ENCODE assay signal across 1 cellular context in the genomic region with DNA sequence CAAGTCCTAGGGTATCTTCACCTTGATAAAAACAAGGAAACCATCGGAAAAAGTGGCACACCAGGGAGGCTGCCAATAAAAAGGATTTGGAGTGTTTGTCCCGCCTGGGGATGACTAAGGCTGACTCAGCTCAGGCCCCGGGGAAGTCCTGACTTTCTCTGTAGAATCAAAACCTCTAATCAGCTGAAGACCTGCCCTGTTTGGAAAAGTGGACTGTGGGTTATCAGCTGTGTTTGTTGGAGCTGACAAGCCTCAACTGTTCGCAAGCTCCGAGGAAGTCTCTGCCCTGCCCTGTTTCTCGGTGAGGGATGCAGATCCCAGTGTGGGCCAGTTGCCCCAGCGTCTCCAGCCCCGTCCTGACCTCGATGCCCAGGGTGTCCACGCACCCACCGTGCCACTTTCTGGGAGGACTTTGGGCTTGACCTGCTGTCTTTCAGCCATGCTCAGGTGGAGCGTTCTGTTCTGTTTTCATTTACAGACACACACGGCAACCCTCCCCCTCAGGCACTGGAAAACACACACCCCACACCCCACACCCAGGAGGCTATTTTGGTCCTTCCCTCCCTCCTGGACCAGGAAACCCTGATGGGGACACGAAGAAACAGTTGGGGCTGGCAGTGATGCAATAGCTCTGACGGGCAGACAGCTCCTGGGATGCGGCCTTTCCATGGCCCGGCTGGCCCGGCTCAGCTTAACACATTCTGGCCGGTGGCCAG.
TF ChIP-seq lines count a peak whose summit lies in the region.

No MANE protein-coding gene starts in this region.

TF ChIP-seq in HepG2, 621 proteins besides CTCF, POLR2A, EP300 and RAD21 (continued from another document and continues in another):
- TF ChIP-seq, protein P1, sequence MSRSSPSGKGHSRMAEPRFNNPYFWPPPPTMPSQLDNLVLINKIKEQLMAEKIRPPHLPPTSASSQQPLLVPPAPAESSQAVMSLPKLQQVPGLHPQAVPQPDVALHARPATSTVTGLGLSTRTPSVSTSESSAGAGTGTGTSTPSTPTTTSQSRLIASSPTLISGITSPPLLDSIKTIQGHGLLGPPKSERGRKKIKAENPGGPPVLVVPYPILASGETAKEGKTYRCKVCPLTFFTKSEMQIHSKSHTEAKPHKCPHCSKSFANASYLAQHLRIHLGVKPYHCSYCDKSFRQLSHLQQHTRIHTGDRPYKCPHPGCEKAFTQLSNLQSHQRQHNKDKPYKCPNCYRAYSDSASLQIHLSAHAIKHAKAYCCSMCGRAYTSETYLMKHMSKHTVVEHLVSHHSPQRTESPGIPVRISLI (CRISPR knock-in tag; IDR thresholded peaks at IDR 0.05; ENCODE audit: borderline replicate concordance): no peak
- TF ChIP-seq ETV5 (CRISPR knock-in tag; IDR thresholded peaks at IDR 0.05; ENCODE audit: borderline replicate concordance) (no peak; the same call in 1 of the 2 replicates), CCAR2 (optimal IDR thresholded peaks at IDR 0.05; ENCODE audit: low read depth, low read length) (no peak), ZNF234 (CRISPR knock-in tag; conservative IDR thresholded peaks at IDR 0.05) (no peak), ATAD3A (CRISPR knock-in tag; IDR thresholded peaks at IDR 0.05) (no peak), HNRNPH1 (optimal IDR thresholded peaks at IDR 0.05; ENCODE audit: low read depth, low read length) (no peak), TP53 (CRISPR knock-in tag; conservative IDR thresholded peaks at IDR 0.05) (no peak), ZFX (CRISPR knock-in tag; IDR thresholded peaks at IDR 0.05; ENCODE audit: low read depth) (peak; percentile 42; the same call in 1 of the 2 replicates), EZH2 (conservative IDR thresholded peaks at IDR 0.05; ENCODE audit: low read depth, low read length) (no peak), PLRG1 (conservative IDR thresholded peaks at IDR 0.05) (no peak), PHF8 (CRISPR knock-in tag; IDR thresholded peaks at IDR 0.05) (peak; percentile 16; the same call in 1 of the 2 replicates), CEBPB (IDR thresholded peaks at IDR 0.05; ENCODE audit: borderline replicate concordance, low read depth, low read length) (peak; percentile 91), GTF3A (CRISPR knock-in tag; conservative IDR thresholded peaks at IDR 0.05) (no peak), IRF9 (CRISPR knock-in tag; IDR thresholded peaks at IDR 0.05; ENCODE audit: borderline replicate concordance) (no peak), RORA (CRISPR knock-in tag; IDR thresholded peaks at IDR 0.05) (no peak), JUND (CRISPR knock-in tag; IDR thresholded peaks at IDR 0.05) (0 out of 2 replicates have a peak, but pooled peaks have one; percentile 47), RFX5 (IDR thresholded peaks at IDR 0.05; ENCODE audit: low read depth, low read length) (no peak), ZFP41 (CRISPR knock-in tag; IDR thresholded peaks at IDR 0.05; ENCODE audit: borderline replicate concordance) (no peak), THAP11 (CRISPR knock-in tag; IDR thresholded peaks at IDR 0.05) (0 out of 2 replicates have a peak, but pooled peaks have one; percentile 7), NFRKB (IDR thresholded peaks at IDR 0.05) (no peak), MBD4 (IDR thresholded peaks at IDR 0.05; ENCODE audit: borderline replicate concordance, low read length) (no peak), MEF2D (CRISPR knock-in tag; IDR thresholded peaks at IDR 0.05) (peak; percentile 59; the same call in 1 of the 2 replicates), ZNF619 (CRISPR knock-in tag; IDR thresholded peaks at IDR 0.05) (no peak), ZBTB34 (CRISPR knock-in tag; IDR thresholded peaks at IDR 0.05) (no peak), PCBP2 (optimal IDR thresholded peaks at IDR 0.05; ENCODE audit: low read depth, low read length, poor library complexity, severe bottlenecking) (no peak), ZNF83 (CRISPR knock-in tag; IDR thresholded peaks at IDR 0.05; ENCODE audit: borderline replicate concordance) (no peak), ZHX2 (IDR thresholded peaks at IDR 0.05; ENCODE audit: low read depth) (no peak), ZHX2 (CRISPR knock-in tag; IDR thresholded peaks at IDR 0.05; ENCODE audit: borderline replicate concordance) (no peak), MAZ (IDR thresholded peaks at IDR 0.05; ENCODE audit: borderline replicate concordance, low read depth, low read length) (no peak), MAZ (CRISPR knock-in tag; IDR thresholded peaks at IDR 0.05; ENCODE audit: low read depth) (no peak), ZNF383 (CRISPR knock-in tag; IDR thresholded peaks at IDR 0.05; ENCODE audit: borderline replicate concordance) (no peak), ZNF562 (CRISPR knock-in tag; IDR thresholded peaks at IDR 0.05; ENCODE audit: borderline replicate concordance) (no peak), SOX6 (IDR thresholded peaks at IDR 0.05) (no peak), SOX6 (CRISPR knock-in tag; IDR thresholded peaks at IDR 0.05) (peak; percentile 50)
- TF ChIP-seq, protein P2, sequence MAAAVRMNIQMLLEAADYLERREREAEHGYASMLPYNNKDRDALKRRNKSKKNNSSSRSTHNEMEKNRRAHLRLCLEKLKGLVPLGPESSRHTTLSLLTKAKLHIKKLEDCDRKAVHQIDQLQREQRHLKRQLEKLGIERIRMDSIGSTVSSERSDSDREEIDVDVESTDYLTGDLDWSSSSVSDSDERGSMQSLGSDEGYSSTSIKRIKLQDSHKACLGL (CRISPR knock-in tag; IDR thresholded peaks at IDR 0.05): no peak
- TF ChIP-seq, protein P3, sequence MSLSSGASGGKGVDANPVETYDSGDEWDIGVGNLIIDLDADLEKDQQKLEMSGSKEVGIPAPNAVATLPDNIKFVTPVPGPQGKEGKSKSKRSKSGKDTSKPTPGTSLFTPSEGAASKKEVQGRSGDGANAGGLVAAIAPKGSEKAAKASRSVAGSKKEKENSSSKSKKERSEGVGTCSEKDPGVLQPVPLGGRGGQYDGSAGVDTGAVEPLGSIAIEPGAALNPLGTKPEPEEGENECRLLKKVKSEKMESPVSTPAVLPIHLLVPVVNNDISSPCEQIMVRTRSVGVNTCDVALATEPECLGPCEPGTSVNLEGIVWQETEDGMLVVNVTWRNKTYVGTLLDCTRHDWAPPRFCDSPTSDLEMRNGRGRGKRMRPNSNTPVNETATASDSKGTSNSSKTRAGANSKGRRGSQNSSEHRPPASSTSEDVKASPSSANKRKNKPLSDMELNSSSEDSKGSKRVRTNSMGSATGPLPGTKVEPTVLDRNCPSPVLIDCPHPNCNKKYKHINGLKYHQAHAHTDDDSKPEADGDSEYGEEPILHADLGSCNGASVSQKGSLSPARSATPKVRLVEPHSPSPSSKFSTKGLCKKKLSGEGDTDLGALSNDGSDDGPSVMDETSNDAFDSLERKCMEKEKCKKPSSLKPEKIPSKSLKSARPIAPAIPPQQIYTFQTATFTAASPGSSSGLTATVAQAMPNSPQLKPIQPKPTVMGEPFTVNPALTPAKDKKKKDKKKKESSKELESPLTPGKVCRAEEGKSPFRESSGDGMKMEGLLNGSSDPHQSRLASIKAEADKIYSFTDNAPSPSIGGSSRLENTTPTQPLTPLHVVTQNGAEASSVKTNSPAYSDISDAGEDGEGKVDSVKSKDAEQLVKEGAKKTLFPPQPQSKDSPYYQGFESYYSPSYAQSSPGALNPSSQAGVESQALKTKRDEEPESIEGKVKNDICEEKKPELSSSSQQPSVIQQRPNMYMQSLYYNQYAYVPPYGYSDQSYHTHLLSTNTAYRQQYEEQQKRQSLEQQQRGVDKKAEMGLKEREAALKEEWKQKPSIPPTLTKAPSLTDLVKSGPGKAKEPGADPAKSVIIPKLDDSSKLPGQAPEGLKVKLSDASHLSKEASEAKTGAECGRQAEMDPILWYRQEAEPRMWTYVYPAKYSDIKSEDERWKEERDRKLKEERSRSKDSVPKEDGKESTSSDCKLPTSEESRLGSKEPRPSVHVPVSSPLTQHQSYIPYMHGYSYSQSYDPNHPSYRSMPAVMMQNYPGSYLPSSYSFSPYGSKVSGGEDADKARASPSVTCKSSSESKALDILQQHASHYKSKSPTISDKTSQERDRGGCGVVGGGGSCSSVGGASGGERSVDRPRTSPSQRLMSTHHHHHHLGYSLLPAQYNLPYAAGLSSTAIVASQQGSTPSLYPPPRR (CRISPR knock-in tag; IDR thresholded peaks at IDR 0.05; ENCODE audit: borderline replicate concordance): no peak
- TF ChIP-seq, protein P4, sequence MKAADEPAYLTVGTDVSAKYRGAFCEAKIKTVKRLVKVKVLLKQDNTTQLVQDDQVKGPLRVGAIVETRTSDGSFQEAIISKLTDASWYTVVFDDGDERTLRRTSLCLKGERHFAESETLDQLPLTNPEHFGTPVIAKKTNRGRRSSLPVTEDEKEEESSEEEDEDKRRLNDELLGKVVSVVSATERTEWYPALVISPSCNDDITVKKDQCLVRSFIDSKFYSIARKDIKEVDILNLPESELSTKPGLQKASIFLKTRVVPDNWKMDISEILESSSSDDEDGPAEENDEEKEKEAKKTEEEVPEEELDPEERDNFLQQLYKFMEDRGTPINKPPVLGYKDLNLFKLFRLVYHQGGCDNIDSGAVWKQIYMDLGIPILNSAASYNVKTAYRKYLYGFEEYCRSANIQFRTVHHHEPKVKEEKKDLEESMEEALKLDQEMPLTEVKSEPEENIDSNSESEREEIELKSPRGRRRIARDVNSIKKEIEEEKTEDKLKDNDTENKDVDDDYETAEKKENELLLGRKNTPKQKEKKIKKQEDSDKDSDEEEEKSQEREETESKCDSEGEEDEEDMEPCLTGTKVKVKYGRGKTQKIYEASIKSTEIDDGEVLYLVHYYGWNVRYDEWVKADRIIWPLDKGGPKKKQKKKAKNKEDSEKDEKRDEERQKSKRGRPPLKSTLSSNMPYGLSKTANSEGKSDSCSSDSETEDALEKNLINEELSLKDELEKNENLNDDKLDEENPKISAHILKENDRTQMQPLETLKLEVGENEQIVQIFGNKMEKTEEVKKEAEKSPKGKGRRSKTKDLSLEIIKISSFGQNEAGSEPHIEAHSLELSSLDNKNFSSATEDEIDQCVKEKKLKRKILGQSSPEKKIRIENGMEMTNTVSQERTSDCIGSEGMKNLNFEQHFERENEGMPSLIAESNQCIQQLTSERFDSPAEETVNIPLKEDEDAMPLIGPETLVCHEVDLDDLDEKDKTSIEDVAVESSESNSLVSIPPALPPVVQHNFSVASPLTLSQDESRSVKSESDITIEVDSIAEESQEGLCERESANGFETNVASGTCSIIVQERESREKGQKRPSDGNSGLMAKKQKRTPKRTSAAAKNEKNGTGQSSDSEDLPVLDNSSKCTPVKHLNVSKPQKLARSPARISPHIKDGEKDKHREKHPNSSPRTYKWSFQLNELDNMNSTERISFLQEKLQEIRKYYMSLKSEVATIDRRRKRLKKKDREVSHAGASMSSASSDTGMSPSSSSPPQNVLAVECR (CRISPR knock-in tag; IDR thresholded peaks at IDR 0.05; ENCODE audit: borderline replicate concordance): peak; percentile 70; the same call in 1 of the 2 replicates
- TF ChIP-seq, protein P5, sequence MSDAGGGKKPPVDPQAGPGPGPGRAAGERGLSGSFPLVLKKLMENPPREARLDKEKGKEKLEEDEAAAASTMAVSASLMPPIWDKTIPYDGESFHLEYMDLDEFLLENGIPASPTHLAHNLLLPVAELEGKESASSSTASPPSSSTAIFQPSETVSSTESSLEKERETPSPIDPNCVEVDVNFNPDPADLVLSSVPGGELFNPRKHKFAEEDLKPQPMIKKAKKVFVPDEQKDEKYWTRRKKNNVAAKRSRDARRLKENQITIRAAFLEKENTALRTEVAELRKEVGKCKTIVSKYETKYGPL (CRISPR knock-in tag; IDR thresholded peaks at IDR 0.05): no peak
